Comparison of ENCODE assay signal across 18 cellular contexts in the genomic region with DNA sequence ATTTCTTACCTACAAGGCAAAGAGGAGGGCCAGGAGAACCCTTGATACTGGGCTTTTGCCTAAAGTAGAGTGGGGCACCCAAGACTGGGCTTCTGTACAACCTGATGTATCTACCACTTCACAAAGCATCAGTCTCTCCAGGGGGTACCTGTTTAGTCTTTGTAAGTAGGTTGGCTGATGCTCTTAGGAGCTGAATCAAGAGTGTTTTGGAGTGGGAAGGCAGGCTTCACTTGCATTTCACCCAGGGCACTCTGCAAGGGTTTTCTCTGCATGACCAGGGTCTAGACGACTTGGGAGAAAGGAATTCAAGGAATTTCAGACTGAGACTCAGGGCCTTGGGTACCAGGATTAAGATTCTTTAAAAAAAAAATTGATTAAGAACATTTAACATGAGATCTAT.
A peak's percentile ranks its signal among the peaks of the same experiment; 100 is the strongest.
DNase-seq lines count a peak whose midpoint lies in the region; ATAC-seq and TF ChIP-seq lines count a peak whose summit lies in the region.
"Had no signal": no experiment of that assay in that cellular context is flagged by ENCODE, and none has a peak within 500 bp of the region (broad histone marks: within the 10 kb centered on the region; RNA-seq: fewer than 3 reads in every experiment).

No MANE protein-coding gene starts in this region.

- H3K36me3 ChIP-seq in SK-N-SH (replicated peaks in 1 of 2; ENCODE audit: control insufficient read depth in 1 of 2, insufficient read depth in 2 of 2, low read length in 1 of 2), result no peaks in the 10 kb centered on the region
- no peaks in the 10 kb centered on the region for H3K36me3 ChIP-seq in heart left ventricle
- no peaks in the 10 kb centered on the region for H3K36me3 ChIP-seq in CD8-positive, alpha-beta T cell (ENCODE audit: insufficient read depth, low read length)
- H3K36me3 ChIP-seq: sigmoid colon had no signal

- H3K9me3 Mint-ChIP-seq in CD8-positive, alpha-beta T cell, result no peaks in the 10 kb centered on the region
- H3K9me3 Mint-ChIP-seq: activated CD4-positive, alpha-beta T cell treated with anti-CD3 and anti-CD28 coated beads, Interleukin-2, amount 10 ng/mL, durations not matched to agents 24 days and 14 days; memory B cell had no signal

- no peak for ATAC-seq in GM19351 (IDR thresholded peaks at IDR 0.05; ENCODE audit: unreplicated experiment)
- ATAC-seq in heart left ventricle, result no peak
- ATAC-seq in HG03460 (IDR thresholded peaks at IDR 0.05; ENCODE audit: unreplicated experiment), result no peak
- no peak for ATAC-seq in CD8-positive, alpha-beta T cell
- ATAC-seq: activated naive CD8-positive, alpha-beta T cell treated with anti-CD3 and anti-CD28 coated beads, Interleukin-2, amount 50 U/mL, for 24 hours; naive thymus-derived CD8-positive, alpha-beta T cell had no signal

- no peak for TF ChIP-seq POLR2A in heart left ventricle (IDR thresholded peaks at IDR 0.05)

- H3K27me3 Mint-ChIP-seq in CD8-positive, alpha-beta T cell (ENCODE audit: low read depth), result no peaks in the 10 kb centered on the region
- H3K27me3 Mint-ChIP-seq: activated CD4-positive, alpha-beta T cell treated with anti-CD3 and anti-CD28 coated beads, Interleukin-2, amount 10 ng/mL, durations not matched to agents 24 days and 14 days; activated naive CD8-positive, alpha-beta T cell treated with anti-CD3 and anti-CD28 coated beads, Interleukin-2, amount 50 U/mL, for 24 hours; memory B cell had no signal

- no peak overlapping the region for H3K4me2 ChIP-seq in SK-N-SH

- no peaks in the 10 kb centered on the region for H3K27me3 ChIP-seq in SK-N-SH (ENCODE audit: insufficient read depth)
- H3K27me3 ChIP-seq in heart left ventricle, result no peaks in the 10 kb centered on the region
- peaks cover 5% of the 10 kb centered on the region for H3K27me3 ChIP-seq in CD8-positive, alpha-beta T cell (ENCODE audit: insufficient read depth, low read length)
- H3K27me3 ChIP-seq: sigmoid colon had no signal

- TF ChIP-seq CTCF in SK-N-SH (IDR thresholded peaks at IDR 0.05) (no peak), retinal pigment epithelial cell (conservative IDR thresholded peaks at IDR 0.05; ENCODE audit: low read depth, low read length) (no peak), heart left ventricle (IDR thresholded peaks at IDR 0.05) (no peak)
- no peak for TF ChIP-seq CTCF in CD8-positive, alpha-beta T cell (IDR thresholded peaks at IDR 0.05)

- H3K4me3 Mint-ChIP-seq in CD8-positive, alpha-beta T cell, result no peak overlapping the region
- H3K4me3 Mint-ChIP-seq: activated CD4-positive, alpha-beta T cell treated with anti-CD3 and anti-CD28 coated beads, Interleukin-2, amount 10 ng/mL, durations not matched to agents 24 days and 14 days; activated naive CD8-positive, alpha-beta T cell treated with anti-CD3 and anti-CD28 coated beads, Interleukin-2, amount 50 U/mL, for 24 hours; memory B cell; naive thymus-derived CD8-positive, alpha-beta T cell had no signal

- no peaks in the 10 kb centered on the region for H3K9me3 ChIP-seq in SK-N-SH
- H3K9me3 ChIP-seq in heart left ventricle, result no peaks in the 10 kb centered on the region
- no peaks in the 10 kb centered on the region for H3K9me3 ChIP-seq in CD8-positive, alpha-beta T cell (ENCODE audit: low read length)
- H3K9me3 ChIP-seq: sigmoid colon had no signal

- peak overlapping the region in 1 of 2 experiments; percentile 3; a peak in 2 of 4 replicates for H3K27ac ChIP-seq in SK-N-SH (ENCODE audit: low read depth in 2 of 2, low read length in 1 of 2)
- H3K27ac ChIP-seq in heart left ventricle, result no peak overlapping the region
- H3K27ac ChIP-seq in CD8-positive, alpha-beta T cell (ENCODE audit: low read depth, low read length), result no peak overlapping the region
- H3K27ac ChIP-seq: parathyroid adenoma, sigmoid colon had no signal

- H3F3A ChIP-seq in SK-N-SH (replicated peaks; ENCODE audit: insufficient read depth), result no peaks in the 10 kb centered on the region

- no peaks in the 10 kb centered on the region for H3K9me2 ChIP-seq in SK-N-SH

- H3K4me1 ChIP-seq in SK-N-SH (ENCODE audit: control insufficient read depth in 1 of 2, insufficient read depth in 2 of 2, low read depth in 1 of 2, low read length in 1 of 2) (peaks cover 10 to 16% of the 10 kb centered on the region in 2 experiments; a peak in 3 of 4 replicates), heart left ventricle (peaks cover 0 to 2% (median 0%) of the 10 kb centered on the region in 12 donors)
- no peaks in the 10 kb centered on the region for H3K4me1 ChIP-seq in CD8-positive, alpha-beta T cell (ENCODE audit: insufficient read depth, low read length)
- H3K4me1 ChIP-seq: parathyroid adenoma had no signal

- H3K36me3 Mint-ChIP-seq in CD8-positive, alpha-beta T cell, result no peaks in the 10 kb centered on the region
- H3K36me3 Mint-ChIP-seq: memory B cell; naive thymus-derived CD8-positive, alpha-beta T cell had no signal

- CTCF ChIA-PET in SK-N-SH (lab: Yijun Ruan, JAX), result no interaction called here
- CTCF ChIA-PET in CD8-positive, alpha-beta T cell (lab: Charles Lee), result no interaction called here

- H4K20me1 ChIP-seq in SK-N-SH (ENCODE audit: insufficient read depth), result no peaks in the 10 kb centered on the region

- no peak overlapping the region for H3K9ac ChIP-seq in SK-N-SH
- H3K9ac ChIP-seq: parathyroid adenoma had no signal

- no peak for TF ChIP-seq RAD21 in SK-N-SH (IDR thresholded peaks at IDR 0.05; ENCODE audit: low read length)

- no peak overlapping the region for H3K27ac Mint-ChIP-seq in CD8-positive, alpha-beta T cell
- H3K27ac Mint-ChIP-seq: activated CD4-positive, alpha-beta T cell treated with anti-CD3 and anti-CD28 coated beads, Interleukin-2, amount 10 ng/mL, durations not matched to agents 24 days and 14 days; activated naive CD8-positive, alpha-beta T cell treated with anti-CD3 and anti-CD28 coated beads, Interleukin-2, amount 50 U/mL, for 24 hours; memory B cell; naive thymus-derived CD8-positive, alpha-beta T cell had no signal

- no peaks in the 10 kb centered on the region; the same call in 1 of the 2 replicates for H3K79me2 ChIP-seq in SK-N-SH (ENCODE audit: insufficient read depth)
- H3K79me2 ChIP-seq: parathyroid adenoma had no signal

- WGBS in SK-N-SH (ENCODE audit: low lambda C conversion rate), result 8% methylated on average over 1 of the region's 1 CpG
- 37 to 56% (median 44%) methylated on average over 1 of the region's 1 CpG for WGBS in heart left ventricle, 4 donors

- intact Hi-C loops in heart left ventricle (cut with DNase I), result no loop called here
- intact Hi-C loops in CD8-positive, alpha-beta T cell (cut with DNase I, micrococcal nuclease), result no loop called here

- POLR2A ChIA-PET in SK-N-SH (lab: Yijun Ruan, JAX), result no interaction called here
- POLR2A ChIA-PET in CD8-positive, alpha-beta T cell (lab: Charles Lee), result no interaction called here

- peak overlapping the region; percentile 47; the same call in 1 of the 2 replicates for H2AFZ ChIP-seq in SK-N-SH (ENCODE audit: low read depth)
- H2AFZ ChIP-seq: parathyroid adenoma had no signal

- DNase-seq in GM03348 (ENCODE audit: low spot score) (peak; percentile 45), SK-N-SH (no peak), iPS DF 19.7 (ENCODE audit: low read depth, low spot score) (peak; percentile 12), retinal pigment epithelial cell (ENCODE audit: low read depth) (peak; percentile 92), heart left ventricle (no peak)
- DNase-seq in CD8-positive, alpha-beta T cell, result no peak
- DNase-seq: activated CD4-positive, alpha-beta T cell treated with anti-CD3 and anti-CD28 coated beads, Interleukin-2, amount 10 ng/mL, durations not matched to agents 24 days and 14 days; activated naive CD8-positive, alpha-beta T cell treated with anti-CD3 and anti-CD28 coated beads, Interleukin-2, amount 50 U/mL, for 24 hours; cortex of kidney; GDM1; GOT3; KG1; naive thymus-derived CD8-positive, alpha-beta T cell; sigmoid colon had no signal

- H3K4me3 ChIP-seq in SK-N-SH (ENCODE audit: low read depth in 2 of 2, low read length in 1 of 2), result no peak overlapping the region
- no peak overlapping the region for H3K4me3 ChIP-seq in retinal pigment epithelial cell (ENCODE audit: low read length)
- no peak overlapping the region for H3K4me3 ChIP-seq in heart left ventricle
- no peak overlapping the region for H3K4me3 ChIP-seq in CD8-positive, alpha-beta T cell (ENCODE audit: low read depth, low read length)
- H3K4me3 ChIP-seq: sigmoid colon had no signal

- no peak for TF ChIP-seq EP300 in SK-N-SH (IDR thresholded peaks at IDR 0.05; ENCODE audit: borderline replicate concordance in 1 of 2, low read depth in 1 of 2, low read length in 1 of 2)

- no peaks in the 10 kb centered on the region for H3K4me1 Mint-ChIP-seq in CD8-positive, alpha-beta T cell (ENCODE audit: low read depth)
- H3K4me1 Mint-ChIP-seq: activated CD4-positive, alpha-beta T cell treated with anti-CD3 and anti-CD28 coated beads, Interleukin-2, amount 10 ng/mL, durations not matched to agents 24 days and 14 days; activated naive CD8-positive, alpha-beta T cell treated with anti-CD3 and anti-CD28 coated beads, Interleukin-2, amount 50 U/mL, for 24 hours; memory B cell; naive thymus-derived CD8-positive, alpha-beta T cell had no signal

TF ChIP-seq in SK-N-SH, 30 proteins besides CTCF, POLR2A, EP300 and RAD21:
- TF ChIP-seq YY1 (IDR thresholded peaks at IDR 0.05; ENCODE audit: low read depth) (no peak), MEF2A (IDR thresholded peaks at IDR 0.05; ENCODE audit: borderline replicate concordance, low read depth) (no peak), FOXM1 (IDR thresholded peaks at IDR 0.05; ENCODE audit: low read depth) (no peak), GATA2 (CRISPR knock-in tag; IDR thresholded peaks at IDR 0.05) (no peak)

Comparison
In these comparisons a context has a peak if more than half of its experiments do, and no peak if none do; other contexts are left out.
1. DNase-seq: peak in GM03348 (single experiment), iPS DF 19.7 (single experiment) and retinal pigment epithelial cell (single experiment); none in SK-N-SH (single experiment), heart left ventricle (0 of 5) and CD8-positive, alpha-beta T cell (0 of 7).